8 cellular contexts compared by ENCODE assay signal in the genomic region with DNA sequence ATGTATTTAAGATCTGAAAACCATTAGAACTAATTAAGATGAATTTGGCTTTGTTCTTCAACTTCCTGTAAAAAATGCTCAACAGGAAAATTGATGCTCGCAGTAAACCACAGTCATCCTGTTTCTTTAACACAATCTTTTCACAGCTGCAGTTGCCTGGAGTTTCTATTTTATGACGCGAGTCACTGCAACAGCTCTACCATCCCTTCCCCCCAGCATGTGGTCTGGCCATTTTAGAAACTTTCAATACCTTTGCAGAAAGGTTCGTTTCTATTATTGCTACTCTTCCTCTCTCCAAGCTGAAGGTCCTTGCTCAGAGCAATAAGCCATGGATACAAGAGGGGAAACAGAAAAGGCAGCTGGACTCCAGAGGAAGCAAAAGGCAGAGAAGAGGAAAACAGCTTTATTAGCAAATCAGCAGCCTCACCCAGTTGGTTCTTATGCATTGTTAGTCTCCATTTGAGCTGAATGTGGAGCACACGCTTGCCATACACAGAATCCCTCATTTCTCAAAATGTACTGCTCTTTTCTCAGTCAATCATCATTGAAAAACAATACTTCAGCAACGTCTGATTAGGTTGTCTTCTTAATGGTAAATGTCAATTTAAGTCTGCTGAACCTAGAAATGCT. TPM values are rescaled to one million over a fixed set of nuclear protein-coding genes. Genes with fewer than 3 reads are reported as not detected.
DNase-seq lines count a peak whose midpoint lies in the region; ATAC-seq and TF ChIP-seq lines count a peak whose summit lies in the region.

No MANE protein-coding gene starts in this region.

- peak; percentile 69 for ATAC-seq in GM18868 (IDR thresholded peaks at IDR 0.05; ENCODE audit: unreplicated experiment)
- peak; percentile 67 for ATAC-seq in HG02885 (IDR thresholded peaks at IDR 0.05; ENCODE audit: poor library complexity, unreplicated experiment)

- peak overlapping the region; percentile 98 for H3K27ac Mint-ChIP-seq in activated T-helper 1 cell treated with anti-CD3 and anti-CD28 coated beads, Interleukin-12 subunit alpha, Interleukin-12 subunit beta, Interleukin-2, Interleukin-4 antibody, amounts not matched to agents 30 ng/mL and 10 ng/mL and 1 ng/mL, durations not matched to agents 14 hours and 24 hours and 36 hours

- DNase-seq in NOMO-1 treated with DMSO at 0.1 percent for 48 hours (lab: John Stamatoyannopoulos, UW; ENCODE audit: unreplicated experiment) (peak; percentile 91), glomerular endothelial cell (ENCODE audit: extremely low read depth, low read depth, low spot score) (peak; percentile 69), sigmoid colon (no peak), iPS-NIHi7 (ENCODE audit: extremely low spot score) (no peak), NCI-H2081 treated with DMSO at 0.1 percent for 48 hours (lab: John Stamatoyannopoulos, UW) (no peak)
- DNase-seq in activated T-helper 1 cell treated with anti-CD3 and anti-CD28 coated beads, Interleukin-12 subunit alpha, Interleukin-12 subunit beta, Interleukin-2, Interleukin-4 antibody, amounts not matched to agents 30 ng/mL and 10 ng/mL and 1 ng/mL, durations not matched to agents 14 hours and 24 hours and 36 hours (ENCODE audit: low spot score) = peak; percentile 69

- no peak for TF ChIP-seq CTCF in sigmoid colon (IDR thresholded peaks at IDR 0.05)

- H3K4me1 ChIP-seq in sigmoid colon = peaks cover 0 to 75% (median 64%) of the 10 kb centered on the region in 4 donors

- no peak for TF ChIP-seq POLR2A in sigmoid colon (IDR thresholded peaks at IDR 0.05)

- intact Hi-C loops in activated T-helper 1 cell treated with anti-CD3 and anti-CD28 coated beads, Interleukin-12 subunit alpha, Interleukin-12 subunit beta, Interleukin-2, Interleukin-4 antibody, amounts not matched to agents 30 ng/mL and 10 ng/mL and 1 ng/mL, durations not matched to agents 14 hours and 24 hours and 36 hours (cut with micrococcal nuclease) = loop anchor here (1.0 to 10.0 kb wide), 7 partner anchors 15 to 1239 kb away; a partner anchor contains a TSS
- intact Hi-C loops in sigmoid colon (cut with DNase I) = no loop called here

- no peaks in the 10 kb centered on the region for H3K9me3 Mint-ChIP-seq in activated T-helper 1 cell treated with anti-CD3 and anti-CD28 coated beads, Interleukin-12 subunit alpha, Interleukin-12 subunit beta, Interleukin-2, Interleukin-4 antibody, amounts not matched to agents 30 ng/mL and 10 ng/mL and 1 ng/mL, durations not matched to agents 14 hours and 24 hours and 36 hours

- peak overlapping the region; percentile 86 for H3K4me3 Mint-ChIP-seq in activated T-helper 1 cell treated with anti-CD3 and anti-CD28 coated beads, Interleukin-12 subunit alpha, Interleukin-12 subunit beta, Interleukin-2, Interleukin-4 antibody, amounts not matched to agents 30 ng/mL and 10 ng/mL and 1 ng/mL, durations not matched to agents 14 hours and 24 hours and 36 hours

- no peak for TF ChIP-seq EP300 in sigmoid colon (IDR thresholded peaks at IDR 0.05)

- H3K36me3 ChIP-seq in sigmoid colon = no peaks in the 10 kb centered on the region

- peak overlapping the region in 3 of 4 donors; percentile 63 to 77 (median 70) for H3K27ac ChIP-seq in sigmoid colon

- peak overlapping the region in 2 of 4 donors; percentile 13 to 29 for H3K4me3 ChIP-seq in sigmoid colon

- H3K4me1 Mint-ChIP-seq in activated T-helper 1 cell treated with anti-CD3 and anti-CD28 coated beads, Interleukin-12 subunit alpha, Interleukin-12 subunit beta, Interleukin-2, Interleukin-4 antibody, amounts not matched to agents 30 ng/mL and 10 ng/mL and 1 ng/mL, durations not matched to agents 14 hours and 24 hours and 36 hours (ENCODE audit: low read depth) = peaks cover 58% of the 10 kb centered on the region

- no peaks in the 10 kb centered on the region for H3K27me3 ChIP-seq in sigmoid colon

- WGBS in sigmoid colon, 2 donors = 22 to 65% methylated on average over 6 of the region's 6 CpGs

- H3K36me3 Mint-ChIP-seq in activated T-helper 1 cell treated with anti-CD3 and anti-CD28 coated beads, Interleukin-12 subunit alpha, Interleukin-12 subunit beta, Interleukin-2, Interleukin-4 antibody, amounts not matched to agents 30 ng/mL and 10 ng/mL and 1 ng/mL, durations not matched to agents 14 hours and 24 hours and 36 hours (ENCODE audit: low read depth) = peaks cover 56% of the 10 kb centered on the region

- H3K27me3 Mint-ChIP-seq in activated T-helper 1 cell treated with anti-CD3 and anti-CD28 coated beads, Interleukin-12 subunit alpha, Interleukin-12 subunit beta, Interleukin-2, Interleukin-4 antibody, amounts not matched to agents 30 ng/mL and 10 ng/mL and 1 ng/mL, durations not matched to agents 14 hours and 24 hours and 36 hours (ENCODE audit: insufficient read depth) = no peaks in the 10 kb centered on the region

- H3K9me3 ChIP-seq in sigmoid colon = no peaks in the 10 kb centered on the region

RNA-seq across cellular contexts. Expression of a gene that starts 3.9 kb away (rescaled TPM):
- 340 and 367 TPM in 2 replicates for total RNA-seq in activated T-helper 1 cell treated with anti-CD3 and anti-CD28 coated beads, Interleukin-12 subunit alpha, Interleukin-12 subunit beta, Interleukin-2, Interleukin-4 antibody, amounts not matched to agents 30 ng/mL and 10 ng/mL and 1 ng/mL, durations not matched to agents 14 hours and 24 hours and 36 hours
- total RNA-seq in glomerular endothelial cell = 14.8 and 35.2 TPM in 2 replicates
- total RNA-seq in sigmoid colon = 10 to 100 TPM; 26.3 to 51.0 (median 40.6) TPM
- polyA plus RNA-seq in sigmoid colon = 10 to 100 TPM in 2 of 3 donors, 1 to 10 TPM in 1; 9.0 to 46.8 (median 11.8) TPM

Comparison
In these comparisons a context has a peak if more than half of its experiments do, and no peak if none do; other contexts are left out.
1. DNase-seq: peak in NOMO-1 treated with DMSO at 0.1 percent for 48 hours (single experiment), activated T-helper 1 cell treated with anti-CD3 and anti-CD28 coated beads, Interleukin-12 subunit alpha, Interleukin-12 subunit beta, Interleukin-2, Interleukin-4 antibody, amounts not matched to agents 30 ng/mL and 10 ng/mL and 1 ng/mL, durations not matched to agents 14 hours and 24 hours and 36 hours (single experiment) and glomerular endothelial cell (single experiment); none in sigmoid colon (single experiment), iPS-NIHi7 (single experiment) and NCI-H2081 treated with DMSO at 0.1 percent for 48 hours (single experiment).